Comparison of ENCODE assay signal across 16 cellular contexts in genomic region chr2:185785851-185786473, GRCh38. TPM values are rescaled to one million over a fixed set of nuclear protein-coding genes. Genes with fewer than 3 reads are reported as not detected.
DNase-seq lines count a peak whose midpoint lies in the region; ATAC-seq and TF ChIP-seq lines count a peak whose summit lies in the region.
"Had no signal": no experiment of that assay in that cellular context is flagged by ENCODE, and none has a peak within 500 bp of the region (broad histone marks: within the 10 kb centered on the region; RNA-seq: fewer than 3 reads in every experiment).

No MANE protein-coding gene starts in this region.

- H3K27me3 Mint-ChIP-seq in natural killer cell treated with Interleukin-12 subunit alpha and Interleukin-12 subunit beta and Interleukin-15 and Interleukin-18, amount 100 ng/mL, for 72 hours = no peaks in the 10 kb centered on the region
- H3K27me3 Mint-ChIP-seq: activated T-helper 17 cell treated with anti-CD3 and anti-CD28 coated beads, Interleukin-2, amount 50 U/mL, for 72 hours had no signal

- H3K36me3 Mint-ChIP-seq in natural killer cell treated with Interleukin-12 subunit alpha and Interleukin-12 subunit beta and Interleukin-15 and Interleukin-18, amount 100 ng/mL, for 72 hours = no peaks in the 10 kb centered on the region

- no peak overlapping the region for H3K4me3 ChIP-seq in GM12865 (ENCODE audit: low read depth, low read length)
- H3K4me3 ChIP-seq: A549, sigmoid colon, vagina had no signal

- peaks cover 5% of the 10 kb centered on the region for H3K9me3 Mint-ChIP-seq in natural killer cell treated with Interleukin-12 subunit alpha and Interleukin-12 subunit beta and Interleukin-15 and Interleukin-18, amount 100 ng/mL, for 72 hours

- H3K4me3 Mint-ChIP-seq in natural killer cell treated with Interleukin-12 subunit alpha and Interleukin-12 subunit beta and Interleukin-15 and Interleukin-18, amount 100 ng/mL, for 72 hours = no peak overlapping the region
- H3K4me3 Mint-ChIP-seq: activated T-helper 17 cell treated with anti-CD3 and anti-CD28 coated beads, Interleukin-2, amount 50 U/mL, for 72 hours had no signal

- no peak overlapping the region for H3K27ac Mint-ChIP-seq in natural killer cell treated with Interleukin-12 subunit alpha and Interleukin-12 subunit beta and Interleukin-15 and Interleukin-18, amount 100 ng/mL, for 72 hours
- H3K27ac Mint-ChIP-seq: activated T-helper 17 cell treated with anti-CD3 and anti-CD28 coated beads, Interleukin-2, amount 50 U/mL, for 72 hours had no signal

- peak; percentile 76 for ATAC-seq in GM19438 (IDR thresholded peaks at IDR 0.05; ENCODE audit: low read depth, unreplicated experiment)
- peak; percentile 68 for ATAC-seq in HG02678 (IDR thresholded peaks at IDR 0.05; ENCODE audit: unreplicated experiment)
- ATAC-seq in HG03378 (IDR thresholded peaks at IDR 0.05; ENCODE audit: unreplicated experiment) = peak; percentile 61
- no peak for ATAC-seq in natural killer cell treated with Interleukin-12 subunit alpha and Interleukin-12 subunit beta and Interleukin-15 and Interleukin-18, amount 100 ng/mL, for 72 hours
- ATAC-seq: A549; activated T-helper 17 cell treated with anti-CD3 and anti-CD28 coated beads, Interleukin-2, amount 50 U/mL, for 72 hours had no signal

- DNase-seq in GM12865 (ENCODE audit: low read depth) (peak; percentile 12), NOMO-1 treated with DMSO at 0.1 percent for 48 hours (lab: John Stamatoyannopoulos, UW; ENCODE audit: unreplicated experiment) (no peak), NCI-H2029 treated with DMSO at 0.1 percent for 48 hours (lab: John Stamatoyannopoulos, UW) (no peak), SW480 (ENCODE audit: low spot score) (no peak)
- DNase-seq in natural killer cell treated with Interleukin-12 subunit alpha and Interleukin-12 subunit beta and Interleukin-15 and Interleukin-18, amount 100 ng/mL, for 72 hours (ENCODE audit: low spot score) = no peak
- DNase-seq: DMS79, erythroblast, KG1, SIG-M5, sigmoid colon had no signal

- TF ChIP-seq CTCF in GM12865 (IDR thresholded peaks at IDR 0.05; ENCODE audit: insufficient read depth, low read depth, low read length, missing control alignments) = no peak

- no peaks in the 10 kb centered on the region for H3K4me1 Mint-ChIP-seq in natural killer cell treated with Interleukin-12 subunit alpha and Interleukin-12 subunit beta and Interleukin-15 and Interleukin-18, amount 100 ng/mL, for 72 hours (ENCODE audit: low read depth in 2 of 2)
- H3K4me1 Mint-ChIP-seq: activated T-helper 17 cell treated with anti-CD3 and anti-CD28 coated beads, Interleukin-2, amount 50 U/mL, for 72 hours had no signal

RNA-seq across cellular contexts. Expression of gene FSIP2, which starts 47.4 kb away (rescaled TPM):
- under 1 TPM; 0.14 to 0.20 TPM for total RNA-seq in natural killer cell treated with Interleukin-12 subunit alpha and Interleukin-12 subunit beta and Interleukin-15 and Interleukin-18, amount 100 ng/mL, for 72 hours

Comparison
In these comparisons a context has a peak if more than half of its experiments do, and no peak if none do; other contexts are left out.
1. ATAC-seq: peak in GM19438 (single experiment), HG02678 (single experiment) and HG03378 (single experiment); none in natural killer cell treated with Interleukin-12 subunit alpha and Interleukin-12 subunit beta and Interleukin-15 and Interleukin-18, amount 100 ng/mL, for 72 hours (0 of 2).